8 cellular contexts compared by ENCODE assay signal in the genomic region with DNA sequence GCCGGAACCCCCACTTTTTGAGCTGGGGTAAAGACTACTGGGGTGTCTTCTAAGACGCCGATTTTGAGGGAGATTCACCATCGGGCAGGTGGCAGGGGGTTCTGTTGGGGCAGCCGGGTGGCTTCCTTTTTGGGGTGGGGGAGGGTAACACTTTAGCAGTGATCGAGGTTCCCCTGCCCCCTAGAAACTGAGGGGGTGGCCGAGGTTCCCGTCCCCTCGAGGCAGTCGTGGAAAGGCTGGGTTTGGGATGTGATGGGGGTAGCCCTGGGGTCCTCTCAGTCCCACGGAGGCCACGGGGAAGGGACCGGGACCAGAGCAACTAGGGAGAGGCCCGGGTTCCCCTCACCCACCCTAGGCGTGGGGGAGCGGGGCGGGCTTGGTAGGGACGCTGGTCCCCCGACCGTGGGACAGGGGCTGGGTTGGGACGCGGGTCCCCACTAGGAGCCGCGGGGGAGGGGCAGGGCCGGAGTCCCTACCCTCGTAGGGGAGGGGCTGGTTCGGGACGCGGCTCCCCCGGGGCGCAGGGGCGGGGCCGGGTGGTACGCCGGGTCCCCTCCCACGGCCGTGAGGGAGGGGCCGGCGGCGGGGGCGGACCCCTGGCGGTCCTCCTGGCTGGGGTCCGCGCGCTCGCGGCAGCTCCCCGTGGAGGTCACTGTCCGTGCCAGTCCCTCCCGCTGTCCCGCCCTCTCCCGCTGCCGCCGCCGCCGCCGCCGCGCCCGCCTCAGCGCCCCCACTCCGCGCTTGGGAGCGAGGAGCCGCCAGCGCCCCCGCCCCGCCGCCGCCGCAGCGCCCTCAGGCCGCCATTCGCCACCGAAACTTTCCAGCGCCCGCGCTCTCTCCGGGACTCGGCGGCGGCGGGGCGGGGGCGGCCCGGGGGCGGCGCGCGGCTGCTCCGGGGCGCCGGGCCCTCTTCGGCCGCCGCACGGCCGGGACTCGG. TPM values are rescaled to one million over a fixed set of nuclear protein-coding genes. Genes with fewer than 3 reads are reported as not detected.
DNase-seq lines count a peak whose midpoint lies in the region; ATAC-seq and TF ChIP-seq lines count a peak whose summit lies in the region.

TBL1X (plus strand) TSS at position 624 of the 937 bp plus-strand sequence. CDS start 188,529 bp downstream, outside the sequence.

- H3K27ac Mint-ChIP-seq in neural progenitor cell, result peak within 1 kb of the TSS; percentile 78

- peaks cover 10% of the 10 kb centered on the region for H3K27me3 Mint-ChIP-seq in neural progenitor cell (ENCODE audit: insufficient read depth, low read depth)

- H3K9ac ChIP-seq in neural progenitor cell, result no peak within 1 kb of the TSS

- POLR2A ChIA-PET in Panc1 (lab: Charles Lee), result no interaction called here

- H3K4me3 ChIP-seq in Panc1 (ENCODE audit: low read depth in 2 of 2, low read length in 2 of 2) (peak within 1 kb of the TSS; percentile 51 to 56), foreskin fibroblast (ENCODE audit: low read depth in 1 of 2, low read length in 2 of 2) (peak within 1 kb of the TSS; percentile 65 to 67), neural progenitor cell (peak within 1 kb of the TSS; percentile 78), upper lobe of right lung (peak within 1 kb of the TSS; percentile 59)

- H3K27me3 ChIP-seq in Panc1 (ENCODE audit: control insufficient read depth, insufficient read depth, low read length), result no peaks in the 10 kb centered on the region
- no peaks in the 10 kb centered on the region for H3K27me3 ChIP-seq in neural progenitor cell
- H3K27me3 ChIP-seq in upper lobe of right lung, result no peaks in the 10 kb centered on the region

- H3K9me3 ChIP-seq in Panc1 (ENCODE audit: control insufficient read depth, insufficient read depth, low read depth, low read length), result no peaks in the 10 kb centered on the region
- H3K9me3 ChIP-seq in neural progenitor cell (ENCODE audit: low read depth), result no peaks in the 10 kb centered on the region
- no peaks in the 10 kb centered on the region for H3K9me3 ChIP-seq in upper lobe of right lung

- no peak within 1 kb of the TSS for H2AFZ ChIP-seq in neural progenitor cell (replicated peaks)

- TF ChIP-seq CTCF in Panc1 (IDR thresholded peaks at IDR 0.05) (peak; percentile 23; the same call in 1 of the 2 replicates), foreskin fibroblast (IDR thresholded peaks at IDR 0.05; ENCODE audit: low read depth, low read length) (no peak), neural progenitor cell (IDR thresholded peaks at IDR 0.05) (no peak), upper lobe of right lung (IDR thresholded peaks at IDR 0.05) (no peak)

- peaks cover 17% of the 10 kb centered on the region for H3F3A ChIP-seq in neural progenitor cell (ENCODE audit: low read depth)

- peak; percentile 33 for ATAC-seq in HG03039 (IDR thresholded peaks at IDR 0.05; ENCODE audit: unreplicated experiment)
- ATAC-seq in Panc1, result peak; percentile 73
- peak; percentile 63 for ATAC-seq in upper lobe of right lung

- in situ Hi-C loops in Panc1 (cut with HindIII; ENCODE audit: low pct_unique_long_range_greater_than_20kb, low sequenced_read_pairs), result no loop called here

- H4K20me1 ChIP-seq in neural progenitor cell (ENCODE audit: low read depth), result peaks cover 32% of the 10 kb centered on the region

- H3K4me3 Mint-ChIP-seq in neural progenitor cell, result peak within 1 kb of the TSS; percentile 81

- peaks cover 44% of the 10 kb centered on the region for H3K79me2 ChIP-seq in neural progenitor cell (ENCODE audit: low read depth)

- peaks cover 45% of the 10 kb centered on the region for H3K4me1 Mint-ChIP-seq in neural progenitor cell

- H3K4me1 ChIP-seq in Panc1 (ENCODE audit: control insufficient read depth, insufficient read depth, low read length), result peaks cover 9% of the 10 kb centered on the region
- H3K4me1 ChIP-seq in neural progenitor cell, result peaks cover 21% of the 10 kb centered on the region
- H3K4me1 ChIP-seq in upper lobe of right lung, result peaks cover 5% of the 10 kb centered on the region

- H3K27ac ChIP-seq in Panc1 (ENCODE audit: low read length) (peak within 1 kb of the TSS; percentile 75), neural progenitor cell (no peak within 1 kb of the TSS), upper lobe of right lung (peak within 1 kb of the TSS; percentile 51)

- H3K9me3 Mint-ChIP-seq in neural progenitor cell, result no peaks in the 10 kb centered on the region

- intact Hi-C loops in Panc1 (cut with micrococcal nuclease; ENCODE audit: unreplicated experiment), result loop anchor here (5.0 kb wide), 1 partner anchor 122 kb away; no protein-coding TSS in a partner anchor
- intact Hi-C loops in upper lobe of right lung (cut with DNase I), result no loop called here

- CTCF ChIA-PET in Panc1 (lab: Charles Lee), result interaction anchor here (0.6 kb wide), 1 partner anchor 45 kb away, joined by 6 read pairs; no protein-coding TSS in a partner anchor

- BruUV-seq in Panc1 (replicated peaks; lab: Mats Ljungman, UMichigan), result no TSS peak

- peak within 1 kb of the TSS; percentile 82 for H3K4me2 ChIP-seq in neural progenitor cell

- DNase-seq in DMS 273 (lab: John Stamatoyannopoulos, UW; ENCODE audit: unreplicated experiment) (peak; percentile 85), DMS 273 treated with DMSO at 0.1 percent for 48 hours (lab: John Stamatoyannopoulos, UW) (no peak), Panc1 (ENCODE audit: low read depth, low spot score) (no peak), foreskin fibroblast (peak; percentile 21 to 74), neural progenitor cell (ENCODE audit: low spot score) (peak; percentile 71), upper lobe of right lung (peak; percentile 75)
- DNase-seq in activated effector memory CD4-positive, alpha-beta T cell treated with anti-CD3 and anti-CD28 coated beads, Interleukin-2, amount 50 U/mL, for 16 hours, result peak; percentile 85

- peaks cover 11% of the 10 kb centered on the region for H3K36me3 Mint-ChIP-seq in neural progenitor cell

- no peaks in the 10 kb centered on the region for H3K36me3 ChIP-seq in Panc1 (ENCODE audit: control insufficient read depth, insufficient read depth, low read length)
- no peaks in the 10 kb centered on the region for H3K36me3 ChIP-seq in neural progenitor cell
- no peaks in the 10 kb centered on the region for H3K36me3 ChIP-seq in upper lobe of right lung

RNA-seq across cellular contexts. Expression of gene TBL1X, which starts in this region (rescaled TPM):
- 14.6 TPM for total RNA-seq in Panc1 (2021; ENCODE audit: unreplicated experiment)
- 12.2 TPM for polyA plus RNA-seq in Panc1 (2012; ENCODE audit: insufficient read length)
- 34.7 and 35.7 TPM in 2 replicates for total RNA-seq in neural progenitor cell (ENCODE audit: low replicate concordance)
- total RNA-seq in upper lobe of right lung, result 18.4 TPM

Comparison
In these comparisons a context has a peak if more than half of its experiments do, and no peak if none do; other contexts are left out.
1. DNase-seq: peak in DMS 273 (single experiment), activated effector memory CD4-positive, alpha-beta T cell treated with anti-CD3 and anti-CD28 coated beads, Interleukin-2, amount 50 U/mL, for 16 hours (single experiment), foreskin fibroblast (2 of 2), neural progenitor cell (single experiment) and upper lobe of right lung (single experiment); none in DMS 273 treated with DMSO at 0.1 percent for 48 hours (single experiment) and Panc1 (single experiment).
2. Peak in every context shown above with its lines, with median percentiles within 50 percentile points of each other: ATAC-seq and H3K4me3 ChIP-seq.